ENCODE assay signal across 1 cellular context in the genomic region with DNA sequence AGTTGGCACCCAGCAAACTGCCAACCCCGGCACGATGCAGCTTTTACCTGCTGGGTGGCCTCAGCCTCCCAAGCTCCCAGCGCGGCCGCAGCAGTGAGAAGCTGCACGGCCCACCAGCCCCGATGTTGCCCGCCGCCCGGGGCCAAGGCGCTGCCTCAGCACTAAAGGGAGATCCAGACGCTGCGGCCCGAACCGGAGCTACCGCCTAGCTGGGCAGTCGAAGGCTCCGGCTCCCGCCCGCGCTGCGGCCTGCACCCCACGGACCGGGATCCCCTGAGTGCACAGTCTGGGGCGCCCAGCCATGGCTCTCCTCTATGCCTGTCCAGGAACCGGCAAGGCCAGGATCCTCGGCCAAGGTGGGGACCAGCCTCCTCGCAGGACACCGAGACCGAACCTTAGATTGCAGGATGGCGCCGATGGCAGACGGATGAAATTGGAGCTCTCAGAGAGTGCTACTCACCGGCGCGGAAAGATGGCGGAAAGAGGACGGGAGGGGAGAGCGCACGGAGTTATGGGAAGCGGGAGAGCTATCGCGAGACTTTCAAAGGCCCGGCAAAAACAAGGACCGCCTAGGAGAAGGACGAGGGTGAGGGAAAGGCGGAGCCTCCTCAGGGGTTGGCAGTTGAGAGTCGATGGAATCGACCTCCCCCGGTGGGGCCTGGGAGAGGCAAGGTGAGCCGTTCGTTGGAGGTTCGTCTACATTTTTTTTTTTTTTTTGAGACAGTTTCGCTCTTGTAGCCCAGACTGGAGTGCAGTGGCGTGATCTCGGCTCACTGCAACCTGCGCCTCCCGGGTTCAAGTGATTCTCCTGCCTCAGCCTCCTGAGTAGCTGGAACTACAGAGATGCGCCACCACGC.
TF ChIP-seq lines count a peak whose summit lies in the region.

A gene (minus strand): TSS at position 485 of the 857 bp plus-strand sequence. CDS start 1,221 bp downstream, outside the sequence.

TF ChIP-seq in HCT116, 20 proteins besides CTCF, POLR2A, EP300 and RAD21 (continued from another document):
- TF ChIP-seq, protein P1, sequence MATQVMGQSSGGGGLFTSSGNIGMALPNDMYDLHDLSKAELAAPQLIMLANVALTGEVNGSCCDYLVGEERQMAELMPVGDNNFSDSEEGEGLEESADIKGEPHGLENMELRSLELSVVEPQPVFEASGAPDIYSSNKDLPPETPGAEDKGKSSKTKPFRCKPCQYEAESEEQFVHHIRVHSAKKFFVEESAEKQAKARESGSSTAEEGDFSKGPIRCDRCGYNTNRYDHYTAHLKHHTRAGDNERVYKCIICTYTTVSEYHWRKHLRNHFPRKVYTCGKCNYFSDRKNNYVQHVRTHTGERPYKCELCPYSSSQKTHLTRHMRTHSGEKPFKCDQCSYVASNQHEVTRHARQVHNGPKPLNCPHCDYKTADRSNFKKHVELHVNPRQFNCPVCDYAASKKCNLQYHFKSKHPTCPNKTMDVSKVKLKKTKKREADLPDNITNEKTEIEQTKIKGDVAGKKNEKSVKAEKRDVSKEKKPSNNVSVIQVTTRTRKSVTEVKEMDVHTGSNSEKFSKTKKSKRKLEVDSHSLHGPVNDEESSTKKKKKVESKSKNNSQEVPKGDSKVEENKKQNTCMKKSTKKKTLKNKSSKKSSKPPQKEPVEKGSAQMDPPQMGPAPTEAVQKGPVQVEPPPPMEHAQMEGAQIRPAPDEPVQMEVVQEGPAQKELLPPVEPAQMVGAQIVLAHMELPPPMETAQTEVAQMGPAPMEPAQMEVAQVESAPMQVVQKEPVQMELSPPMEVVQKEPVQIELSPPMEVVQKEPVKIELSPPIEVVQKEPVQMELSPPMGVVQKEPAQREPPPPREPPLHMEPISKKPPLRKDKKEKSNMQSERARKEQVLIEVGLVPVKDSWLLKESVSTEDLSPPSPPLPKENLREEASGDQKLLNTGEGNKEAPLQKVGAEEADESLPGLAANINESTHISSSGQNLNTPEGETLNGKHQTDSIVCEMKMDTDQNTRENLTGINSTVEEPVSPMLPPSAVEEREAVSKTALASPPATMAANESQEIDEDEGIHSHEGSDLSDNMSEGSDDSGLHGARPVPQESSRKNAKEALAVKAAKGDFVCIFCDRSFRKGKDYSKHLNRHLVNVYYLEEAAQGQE (IDR thresholded peaks at IDR 0.05; ENCODE audit: low read depth): no peak
- no peak for TF ChIP-seq ZNF274 (IDR thresholded peaks at IDR 0.05; ENCODE audit: low read depth, low read length)
- TF ChIP-seq, protein P2, sequence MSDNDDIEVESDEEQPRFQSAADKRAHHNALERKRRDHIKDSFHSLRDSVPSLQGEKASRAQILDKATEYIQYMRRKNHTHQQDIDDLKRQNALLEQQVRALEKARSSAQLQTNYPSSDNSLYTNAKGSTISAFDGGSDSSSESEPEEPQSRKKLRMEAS (IDR thresholded peaks at IDR 0.05): peak; percentile 96
